ENCODE assay signal across 17 cellular contexts in the genomic region with DNA sequence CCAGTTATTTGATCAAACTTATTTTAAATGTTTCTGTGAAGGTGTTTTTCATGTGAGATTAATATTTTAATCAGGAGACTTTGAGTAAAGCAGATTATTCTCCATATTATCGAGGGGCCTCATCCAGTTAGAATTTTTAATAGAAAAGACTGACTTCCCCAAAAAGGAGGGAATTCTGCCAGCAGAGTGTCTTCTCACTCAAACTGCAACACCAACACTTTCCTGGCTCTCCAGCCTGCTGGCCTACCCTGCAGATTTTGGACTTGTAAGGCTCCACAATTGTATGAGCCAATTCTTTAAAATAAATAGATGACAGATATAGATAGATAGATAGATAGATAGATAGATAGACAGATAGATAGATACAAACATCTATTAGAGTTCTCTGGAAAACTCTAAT.
DNase-seq lines count a peak whose midpoint lies in the region; ATAC-seq and TF ChIP-seq lines count a peak whose summit lies in the region.
"Had no signal": no experiment of that assay in that cellular context is flagged by ENCODE, and none has a peak within 500 bp of the region (broad histone marks: within the 10 kb centered on the region; RNA-seq: fewer than 3 reads in every experiment).

No MANE protein-coding gene starts in this region.

- H3K36me3 Mint-ChIP-seq in activated T-cell treated with anti-CD3 and anti-CD28 coated beads, Interleukin-2, amount 50 U/mL, for 72 hours (ENCODE audit: insufficient read depth in 2 of 2), result no peaks in the 10 kb centered on the region
- H3K36me3 Mint-ChIP-seq: CD4-positive, CD25-positive, alpha-beta regulatory T cell; CD8-positive, alpha-beta T cell had no signal

- no peaks in the 10 kb centered on the region for H3K27me3 Mint-ChIP-seq in activated T-cell treated with anti-CD3 and anti-CD28 coated beads, Interleukin-2, amount 50 U/mL, for 72 hours (ENCODE audit: low read depth)

- no peaks in the 10 kb centered on the region for H3K27me3 ChIP-seq in gastroesophageal sphincter
- H3K27me3 ChIP-seq: BLaER1 had no signal

- H3K4me3 ChIP-seq in gastroesophageal sphincter, result no peak overlapping the region
- H3K4me3 ChIP-seq: BLaER1, HAP-1 had no signal

- H3K36me3 ChIP-seq in gastroesophageal sphincter, result no peaks in the 10 kb centered on the region
- H3K36me3 ChIP-seq: BLaER1, HAP-1 had no signal

- peaks cover 0 to 9% (median 0%) of the 10 kb centered on the region in 3 donors for H3K4me1 ChIP-seq in gastroesophageal sphincter
- H3K4me1 ChIP-seq: BLaER1, Caco-2, HAP-1 had no signal

- no peak overlapping the region for H3K4me3 Mint-ChIP-seq in activated T-cell treated with anti-CD3 and anti-CD28 coated beads, Interleukin-2, amount 50 U/mL, for 72 hours
- H3K4me3 Mint-ChIP-seq: B cell; CD4-positive, CD25-positive, alpha-beta regulatory T cell; CD8-positive, alpha-beta T cell; HFFc6 had no signal

- peak overlapping the region; percentile 55 for H3K27ac ChIP-seq in cingulate gyrus (ENCODE audit: low read depth, low read length)
- peak overlapping the region; percentile 53 for H3K27ac ChIP-seq in temporal lobe (ENCODE audit: low read depth, low read length)
- no peak overlapping the region for H3K27ac ChIP-seq in gastroesophageal sphincter
- H3K27ac ChIP-seq: BLaER1, C4-2B had no signal

- no peaks in the 10 kb centered on the region for H3K9me3 Mint-ChIP-seq in activated T-cell treated with anti-CD3 and anti-CD28 coated beads, Interleukin-2, amount 50 U/mL, for 72 hours
- H3K9me3 Mint-ChIP-seq: CD4-positive, CD25-positive, alpha-beta regulatory T cell; CD8-positive, alpha-beta T cell; HFFc6 had no signal

- WGBS in gastroesophageal sphincter (ENCODE audit: low coverage in 1 of 2), 2 donors, result 71 to 83% methylated on average over 1 of the region's 1 CpG

- no peaks in the 10 kb centered on the region for H3K4me1 Mint-ChIP-seq in activated T-cell treated with anti-CD3 and anti-CD28 coated beads, Interleukin-2, amount 50 U/mL, for 72 hours (ENCODE audit: low read depth)
- H3K4me1 Mint-ChIP-seq: B cell; CD4-positive, CD25-positive, alpha-beta regulatory T cell had no signal

- no peaks in the 10 kb centered on the region for H3K9me3 ChIP-seq in gastroesophageal sphincter
- H3K9me3 ChIP-seq: BLaER1, Caco-2, HAP-1 had no signal

- no peak for ATAC-seq in activated T-cell treated with anti-CD3 and anti-CD28 coated beads, Interleukin-2, amount 50 U/mL, for 72 hours (replicated peaks in 1 of 2)
- no peak for ATAC-seq in gastroesophageal sphincter
- ATAC-seq: CD8-positive, alpha-beta T cell had no signal

- DNase-seq in pons (ENCODE audit: low spot score) (peak; percentile 49), OCI-M1 (lab: John Stamatoyannopoulos, UW) (no peak)
- no peak for DNase-seq in activated T-cell treated with anti-CD3 and anti-CD28 coated beads, Interleukin-2, amount 50 U/mL, for 72 hours
- DNase-seq: Caco-2; CD4-positive, CD25-positive, alpha-beta regulatory T cell; CD8-positive, alpha-beta T cell; DMS153; DND-41; GOT3 had no signal

- TF ChIP-seq CTCF in gastroesophageal sphincter (IDR thresholded peaks at IDR 0.05), result no peak

- no peak overlapping the region for H3K27ac Mint-ChIP-seq in activated T-cell treated with anti-CD3 and anti-CD28 coated beads, Interleukin-2, amount 50 U/mL, for 72 hours
- H3K27ac Mint-ChIP-seq: B cell; CD4-positive, CD25-positive, alpha-beta regulatory T cell; CD8-positive, alpha-beta T cell; HFFc6 had no signal

- TF ChIP-seq POLR2A in gastroesophageal sphincter (IDR thresholded peaks at IDR 0.05), result no peak

- TF ChIP-seq EP300 in gastroesophageal sphincter (IDR thresholded peaks at IDR 0.05), result no peak

Comparison
In these comparisons a context has a peak if more than half of its experiments do, and no peak if none do; other contexts are left out.
1. H3K27ac ChIP-seq: peak in cingulate gyrus (single experiment) and temporal lobe (single experiment); none in gastroesophageal sphincter (0 of 4).